In the genomic region with DNA sequence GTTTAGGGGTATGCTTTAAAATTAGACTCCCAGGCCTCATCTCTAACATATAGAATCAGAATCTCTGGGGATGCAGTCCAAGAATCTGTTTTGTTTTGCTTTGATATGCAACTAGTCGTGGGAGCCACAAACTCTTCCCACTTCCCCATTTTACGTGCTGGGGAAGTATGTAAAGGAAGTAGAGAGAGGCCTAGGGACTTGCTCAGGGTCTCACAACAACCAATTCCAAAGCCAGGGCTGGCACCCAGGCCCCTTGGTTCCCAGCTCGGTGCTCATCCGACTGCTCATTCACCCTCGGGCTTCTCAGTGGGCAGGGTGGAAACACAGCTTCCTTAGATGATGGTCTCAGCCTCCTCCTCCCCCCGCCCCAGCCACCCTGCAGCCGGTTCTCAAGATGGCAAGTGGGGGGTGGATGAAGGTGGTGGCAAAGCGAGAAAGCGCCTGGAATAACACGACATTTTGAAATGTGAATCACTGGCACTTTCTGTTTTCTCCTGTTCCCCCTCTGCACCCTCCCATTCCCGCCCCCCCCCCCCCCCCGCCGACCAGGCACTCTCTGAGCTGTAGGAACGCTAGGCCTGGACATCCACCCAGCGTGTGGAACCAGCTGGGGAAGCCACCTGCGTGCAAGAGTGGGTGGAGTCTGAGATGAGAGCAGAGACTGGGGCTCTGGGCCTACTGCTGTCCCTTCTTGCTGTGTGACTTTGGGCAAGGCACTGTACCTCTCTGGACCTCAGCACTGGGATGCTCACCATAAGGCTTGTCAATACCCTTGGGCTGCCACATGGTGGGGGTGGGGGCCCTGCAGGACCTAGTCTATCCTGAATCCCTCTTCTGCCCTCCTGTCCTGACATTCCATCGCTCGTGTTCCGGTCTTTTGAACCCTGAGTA, we compare ENCODE assay signal across 10 cellular contexts.
DNase-seq lines count a peak whose midpoint lies in the region; ATAC-seq and TF ChIP-seq lines count a peak whose summit lies in the region.
"Had no signal": no experiment of that assay in that cellular context is flagged by ENCODE, and none has a peak within 500 bp of the region (broad histone marks: within the 10 kb centered on the region; RNA-seq: fewer than 3 reads in every experiment).

No MANE protein-coding gene starts in this region.

- intact Hi-C loops in dendritic cell treated with granulocyte-macrophage colony-stimulating factor and Interleukin-4, amounts not matched to agents 40 ng/mL and 50 ng/mL, for 4 days (cut with micrococcal nuclease), result loop anchor here (1.0 to 5.0 kb wide), 3 partner anchors 59 to 435 kb away; no protein-coding TSS in a partner anchor

- peak overlapping the region; percentile 56 for H3K4me3 Mint-ChIP-seq in dendritic cell treated with granulocyte-macrophage colony-stimulating factor and Interleukin-4, amounts not matched to agents 40 ng/mL and 50 ng/mL, for 4 days
- H3K4me3 Mint-ChIP-seq in T-helper 2 cell treated with Interferon-gamma antibody and Interleukin-4, amounts not matched to agents 5 μg/mL and 100 μg/mL, for 36 hours, result no peak overlapping the region

- TF ChIP-seq CTCF in foreskin fibroblast (IDR thresholded peaks at IDR 0.05; ENCODE audit: low read depth, low read length), result no peak

- peaks cover 64% of the 10 kb centered on the region for H3K4me1 Mint-ChIP-seq in dendritic cell treated with granulocyte-macrophage colony-stimulating factor and Interleukin-4, amounts not matched to agents 40 ng/mL and 50 ng/mL, for 4 days (ENCODE audit: low read depth)
- peaks cover 39% of the 10 kb centered on the region for H3K4me1 Mint-ChIP-seq in T-helper 2 cell treated with Interferon-gamma antibody and Interleukin-4, amounts not matched to agents 5 μg/mL and 100 μg/mL, for 36 hours (ENCODE audit: low read depth)

- H3K27ac Mint-ChIP-seq in dendritic cell treated with granulocyte-macrophage colony-stimulating factor and Interleukin-4, amounts not matched to agents 40 ng/mL and 50 ng/mL, for 4 days, result peak overlapping the region; percentile 84
- no peak overlapping the region for H3K27ac Mint-ChIP-seq in T-helper 2 cell treated with Interferon-gamma antibody and Interleukin-4, amounts not matched to agents 5 μg/mL and 100 μg/mL, for 36 hours

- no peaks in the 10 kb centered on the region for H3K36me3 Mint-ChIP-seq in dendritic cell treated with granulocyte-macrophage colony-stimulating factor and Interleukin-4, amounts not matched to agents 40 ng/mL and 50 ng/mL, for 4 days (ENCODE audit: low read depth)
- H3K36me3 Mint-ChIP-seq in T-helper 2 cell treated with Interferon-gamma antibody and Interleukin-4, amounts not matched to agents 5 μg/mL and 100 μg/mL, for 36 hours (ENCODE audit: low read depth), result no peaks in the 10 kb centered on the region

- DNase-seq in Ammon's horn (ENCODE audit: low spot score) (peak; percentile 60), KBM-7 (peak; percentile 89), foreskin fibroblast (no peak), HUDEP-2 (lab: John Stamatoyannopoulos, UW; ENCODE audit: unreplicated experiment in 76 of 76) (no peak), EL (no peak)
- no peak for DNase-seq in T-helper 2 cell treated with Interferon-gamma antibody and Interleukin-4, amounts not matched to agents 5 μg/mL and 100 μg/mL, for 36 hours (ENCODE audit: low spot score)
- DNase-seq: activated naive CD4-positive, alpha-beta T cell treated with anti-CD3 and anti-CD28 coated beads, Interleukin-2, amount 50 U/mL, for 16 hours had no signal

- no peak overlapping the region for H3K4me3 ChIP-seq in foreskin fibroblast (ENCODE audit: low read depth in 1 of 2, low read length in 2 of 2)

- in situ Hi-C loops in KBM-7 (cut with MboI; ENCODE audit: low pct_unique_long_range_greater_than_20kb, low sequenced_read_pairs), result no loop called here

- peaks cover 13% of the 10 kb centered on the region for H3K27me3 Mint-ChIP-seq in dendritic cell treated with granulocyte-macrophage colony-stimulating factor and Interleukin-4, amounts not matched to agents 40 ng/mL and 50 ng/mL, for 4 days
- no peaks in the 10 kb centered on the region for H3K27me3 Mint-ChIP-seq in T-helper 2 cell treated with Interferon-gamma antibody and Interleukin-4, amounts not matched to agents 5 μg/mL and 100 μg/mL, for 36 hours (ENCODE audit: low read depth)

- ATAC-seq in GM19351 (IDR thresholded peaks at IDR 0.05; ENCODE audit: unreplicated experiment), result peak; percentile 44
- ATAC-seq: Panc1 had no signal

- no peaks in the 10 kb centered on the region for H3K9me3 Mint-ChIP-seq in dendritic cell treated with granulocyte-macrophage colony-stimulating factor and Interleukin-4, amounts not matched to agents 40 ng/mL and 50 ng/mL, for 4 days
- H3K9me3 Mint-ChIP-seq in T-helper 2 cell treated with Interferon-gamma antibody and Interleukin-4, amounts not matched to agents 5 μg/mL and 100 μg/mL, for 36 hours, result no peaks in the 10 kb centered on the region

Comparison
In these comparisons a context has a peak if more than half of its experiments do, and no peak if none do; other contexts are left out.
1. DNase-seq: peak in Ammon's horn (single experiment) and KBM-7 (single experiment); none in foreskin fibroblast (0 of 2), T-helper 2 cell treated with Interferon-gamma antibody and Interleukin-4, amounts not matched to agents 5 μg/mL and 100 μg/mL, for 36 hours (single experiment), HUDEP-2 (0 of 76) and EL (single experiment).